9 cellular contexts compared by ENCODE assay signal in the genomic region with DNA sequence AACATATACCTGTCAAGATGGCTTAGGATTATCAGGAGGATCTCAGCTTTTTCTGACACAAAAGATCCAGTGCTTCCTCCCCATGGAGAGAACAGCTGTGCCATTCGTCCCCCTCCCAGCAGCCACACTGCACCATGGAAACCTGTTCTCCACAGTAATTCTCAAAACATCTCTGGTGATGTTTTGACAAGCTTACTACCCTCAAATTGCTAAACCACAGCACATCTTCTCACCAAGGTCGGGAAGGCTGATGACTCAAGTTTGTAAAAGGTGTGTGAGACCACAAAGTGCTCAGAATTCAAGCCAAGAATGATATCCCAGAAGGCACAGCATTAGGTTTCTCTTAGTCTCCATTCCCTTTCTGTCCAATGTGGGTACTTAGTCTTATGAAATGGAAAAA. TPM values are rescaled to one million over a fixed set of nuclear protein-coding genes. Genes with fewer than 3 reads are reported as not detected.
DNase-seq lines count a peak whose midpoint lies in the region; ATAC-seq and TF ChIP-seq lines count a peak whose summit lies in the region.
"Had no signal": no experiment of that assay in that cellular context is flagged by ENCODE, and none has a peak within 500 bp of the region (broad histone marks: within the 10 kb centered on the region; RNA-seq: fewer than 3 reads in every experiment).

No MANE protein-coding gene starts in this region.

- H3K4me3 ChIP-seq in right atrium auricular region = no peak overlapping the region

- H3K27ac Mint-ChIP-seq in activated naive CD8-positive, alpha-beta T cell treated with anti-CD3 and anti-CD28 coated beads for 36 hours = peak overlapping the region; percentile 86
- H3K27ac Mint-ChIP-seq in type B pancreatic cell = no peak overlapping the region

- H3K27ac ChIP-seq in right atrium auricular region = no peak overlapping the region
- H3K27ac ChIP-seq: C4-2B had no signal

- H3K9me3 ChIP-seq in right atrium auricular region = no peaks in the 10 kb centered on the region

- no peaks in the 10 kb centered on the region for H3K9me3 Mint-ChIP-seq in activated naive CD8-positive, alpha-beta T cell treated with anti-CD3 and anti-CD28 coated beads for 36 hours
- no peaks in the 10 kb centered on the region for H3K9me3 Mint-ChIP-seq in type B pancreatic cell

- ATAC-seq in GM19395 (IDR thresholded peaks at IDR 0.05; ENCODE audit: unreplicated experiment) (peak; percentile 77), HG03135 (IDR thresholded peaks at IDR 0.05; ENCODE audit: unreplicated experiment) (peak; percentile 70), omental fat pad (ENCODE audit: low FRiP score) (no peak)

- DNase-seq in A172 (ENCODE audit: low spot score) = peak; percentile 24
- peak; percentile 54 for DNase-seq in activated naive CD8-positive, alpha-beta T cell treated with anti-CD3 and anti-CD28 coated beads for 36 hours
- no peak for DNase-seq in omental fat pad (ENCODE audit: low spot score)
- DNase-seq in type B pancreatic cell (ENCODE audit: extremely low spot score, unreplicated experiment) = no peak
- no peak for DNase-seq in right atrium auricular region (ENCODE audit: low spot score)
- no peak for DNase-seq in Kasumi-1 (lab: John Stamatoyannopoulos, UW)

- TF ChIP-seq CTCF in omental fat pad (IDR thresholded peaks at IDR 0.05) (no peak), type B pancreatic cell (conservative IDR thresholded peaks at IDR 0.05) (no peak), right atrium auricular region (IDR thresholded peaks at IDR 0.05) (no peak)

- peaks cover 0 to 11% of the 10 kb centered on the region in 2 donors for H3K4me1 ChIP-seq in right atrium auricular region

- peaks cover 27% of the 10 kb centered on the region for H3K27me3 Mint-ChIP-seq in activated naive CD8-positive, alpha-beta T cell treated with anti-CD3 and anti-CD28 coated beads for 36 hours
- H3K27me3 Mint-ChIP-seq in type B pancreatic cell = peaks cover 4% of the 10 kb centered on the region

- peaks cover 52% of the 10 kb centered on the region for H3K4me1 Mint-ChIP-seq in activated naive CD8-positive, alpha-beta T cell treated with anti-CD3 and anti-CD28 coated beads for 36 hours
- H3K4me1 Mint-ChIP-seq in type B pancreatic cell (ENCODE audit: unreplicated experiment) = peaks cover 14% of the 10 kb centered on the region

- no peaks in the 10 kb centered on the region for H3K36me3 Mint-ChIP-seq in activated naive CD8-positive, alpha-beta T cell treated with anti-CD3 and anti-CD28 coated beads for 36 hours
- H3K36me3 Mint-ChIP-seq in type B pancreatic cell = no peaks in the 10 kb centered on the region

- no peaks in the 10 kb centered on the region for H3K36me3 ChIP-seq in right atrium auricular region

- H3K4me3 Mint-ChIP-seq in activated naive CD8-positive, alpha-beta T cell treated with anti-CD3 and anti-CD28 coated beads for 36 hours = peak overlapping the region; percentile 5
- H3K4me3 Mint-ChIP-seq in type B pancreatic cell = no peak overlapping the region

- H3K27me3 ChIP-seq in right atrium auricular region = no peaks in the 10 kb centered on the region

RNA-seq across cellular contexts. Expression of a gene that starts 3.9 kb away (rescaled TPM):
- total RNA-seq in A172 (2014; rRNA removed; shearing (Covaris generic)) = not detected in 2 replicates
- 10 to 100 TPM; 20.4 to 21.0 TPM for total RNA-seq in activated naive CD8-positive, alpha-beta T cell treated with anti-CD3 and anti-CD28 coated beads for 36 hours
- total RNA-seq in omental fat pad = 10 to 100 TPM in 1 of 4 donors, 1 to 10 TPM in 2, not detected in 1; 1.9 to 11.8 (median 4.0) TPM
- total RNA-seq in type B pancreatic cell (ENCODE audit: low replicate concordance) = 10.2 and 16.8 TPM in 2 replicates
- 1 to 10 TPM; 1.4 to 1.6 TPM for total RNA-seq in right atrium auricular region

Comparison
In these comparisons a context has a peak if more than half of its experiments do, and no peak if none do; other contexts are left out.
1. DNase-seq: peak in A172 (single experiment) and activated naive CD8-positive, alpha-beta T cell treated with anti-CD3 and anti-CD28 coated beads for 36 hours (single experiment); none in omental fat pad (single experiment), type B pancreatic cell (single experiment), right atrium auricular region (single experiment) and Kasumi-1 (0 of 2).